Comparison of ENCODE assay signal across 9 cellular contexts in genomic region chr11:101553891-101554292, GRCh38.
DNase-seq lines count a peak whose midpoint lies in the region; ATAC-seq lines count a peak whose summit lies in the region.
"Had no signal": no experiment of that assay in that cellular context is flagged by ENCODE, and none has a peak within 500 bp of the region (broad histone marks: within the 10 kb centered on the region; RNA-seq: fewer than 3 reads in every experiment).

No MANE protein-coding gene starts in this region.

- H3K4me1 Mint-ChIP-seq in stimulated activated memory B cell treated with anti-CD40 and anti-IgM and Interleukin-4, amounts not matched to agents 10 μg/mL and 1 μg/mL and 100 μg/mL, for 72 hours, result peaks cover 23% of the 10 kb centered on the region

- ATAC-seq in GM19043 (IDR thresholded peaks at IDR 0.05; ENCODE audit: low read depth, unreplicated experiment) (peak; percentile 99), HG02763 (IDR thresholded peaks at IDR 0.05; ENCODE audit: unreplicated experiment) (peak; percentile 95), HG03575 (IDR thresholded peaks at IDR 0.05; ENCODE audit: extremely low read depth, insufficient number of reproducible peaks, low FRiP score, unreplicated experiment) (peak; percentile 99)
- peak; percentile 87 for ATAC-seq in stimulated activated memory B cell treated with anti-CD40 and anti-IgM and Interleukin-4, amounts not matched to agents 10 μg/mL and 1 μg/mL and 100 μg/mL, for 72 hours

- H3K36me3 Mint-ChIP-seq in stimulated activated memory B cell treated with anti-CD40 and anti-IgM and Interleukin-4, amounts not matched to agents 10 μg/mL and 1 μg/mL and 100 μg/mL, for 72 hours, result no peaks in the 10 kb centered on the region

- H3K27ac Mint-ChIP-seq in stimulated activated memory B cell treated with anti-CD40 and anti-IgM and Interleukin-4, amounts not matched to agents 10 μg/mL and 1 μg/mL and 100 μg/mL, for 72 hours, result no peak overlapping the region

- DNase-seq in AML-193 (lab: John Stamatoyannopoulos, UW) (no peak), COLO829 (ENCODE audit: low spot score) (no peak)
- no peak for DNase-seq in central memory CD4-positive, alpha-beta T cell
- DNase-seq: NCI-H524 treated with DMSO at 0.1 percent for 48 hours, WERI-Rb-1 had no signal

- H3K9me3 Mint-ChIP-seq in stimulated activated memory B cell treated with anti-CD40 and anti-IgM and Interleukin-4, amounts not matched to agents 10 μg/mL and 1 μg/mL and 100 μg/mL, for 72 hours, result no peaks in the 10 kb centered on the region

- peak overlapping the region; percentile 47 for H3K4me3 Mint-ChIP-seq in stimulated activated memory B cell treated with anti-CD40 and anti-IgM and Interleukin-4, amounts not matched to agents 10 μg/mL and 1 μg/mL and 100 μg/mL, for 72 hours

- no peaks in the 10 kb centered on the region for H3K27me3 Mint-ChIP-seq in stimulated activated memory B cell treated with anti-CD40 and anti-IgM and Interleukin-4, amounts not matched to agents 10 μg/mL and 1 μg/mL and 100 μg/mL, for 72 hours
